Comparison of ENCODE assay signal across 8 cellular contexts in the genomic region with DNA sequence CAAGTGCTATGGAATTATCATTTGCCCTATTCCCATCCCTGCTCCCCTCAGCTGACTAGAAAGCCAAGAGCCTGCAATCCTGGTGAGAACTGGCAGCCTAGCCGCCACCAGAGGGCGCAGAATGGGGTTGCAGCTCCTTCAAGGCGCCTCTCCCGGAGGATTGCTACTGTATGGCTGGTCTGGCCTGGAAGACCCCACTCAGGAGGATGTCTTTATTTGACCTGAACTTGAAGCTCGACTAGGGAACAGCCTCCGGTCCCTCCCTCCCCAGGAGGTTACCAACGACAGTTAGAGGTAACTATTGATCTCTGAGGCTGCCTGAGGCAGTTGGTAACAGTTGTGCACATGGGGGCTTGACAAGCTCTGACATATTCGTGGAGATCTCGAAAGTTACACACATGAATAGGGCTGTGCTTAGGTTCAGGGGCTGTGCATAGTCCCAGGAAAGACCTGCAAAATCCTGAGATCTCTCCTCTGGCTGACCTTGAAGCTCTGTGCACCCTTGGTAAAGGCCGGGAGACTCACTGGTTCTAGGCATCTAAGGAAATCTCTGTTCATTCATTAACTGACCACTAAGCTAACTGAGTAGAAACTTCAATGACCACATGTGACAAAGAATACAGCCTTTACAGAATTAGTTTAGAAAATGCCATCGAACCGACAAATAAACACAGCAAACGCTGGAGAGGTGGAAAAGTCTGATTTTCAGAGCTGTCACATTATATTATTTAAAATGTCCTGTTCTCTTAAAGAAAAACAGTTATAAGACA.
DNase-seq lines count a peak whose midpoint lies in the region; ATAC-seq, FAIRE-seq and TF ChIP-seq lines count a peak whose summit lies in the region.

No MANE protein-coding gene starts in this region.

- H3K27ac ChIP-seq in PC-3 (ENCODE audit: low read length) (no peak overlapping the region), foreskin keratinocyte (no peak overlapping the region), tibial artery (no peak overlapping the region)

- H3K27me3 ChIP-seq in PC-3 (ENCODE audit: low read length) (no peaks in the 10 kb centered on the region), foreskin keratinocyte (no peaks in the 10 kb centered on the region), tibial artery (no peaks in the 10 kb centered on the region)

- intact Hi-C loops in PC-3 (cut with micrococcal nuclease), result loop anchor here (1.0 kb wide), 1 partner anchor 149 kb away; no protein-coding TSS in a partner anchor
- intact Hi-C loops in activated T-helper 1 cell treated with anti-CD3 and anti-CD28 coated beads, Interleukin-12 subunit alpha, Interleukin-12 subunit beta, Interleukin-2, Interleukin-4 antibody, amounts not matched to agents 30 ng/mL and 10 ng/mL and 1 ng/mL, durations not matched to agents 14 hours and 24 hours and 36 hours (cut with micrococcal nuclease), result loop anchor here (1.0 to 2.0 kb wide), 4 partner anchors 149 to 1203 kb away; no protein-coding TSS in a partner anchor
- intact Hi-C loops in tibial artery (cut with DNase I; ENCODE audit: low total_unique reads), result loop anchor here (5.0 to 10.0 kb wide), 3 partner anchors 60 to 303 kb away; no protein-coding TSS in a partner anchor

- no peak overlapping the region for H3K4me2 ChIP-seq in PC-3 (ENCODE audit: low read length)

- POLR2A ChIA-PET in PC-3 (lab: Charles Lee; ENCODE audit: unreplicated experiment), result interaction anchor here (0.6 kb wide), 1 partner anchor 581 kb away, joined by 5 read pairs; no protein-coding TSS in a partner anchor

- H4K20me1 ChIP-seq in PC-3 (ENCODE audit: low read length), result no peaks in the 10 kb centered on the region

- peaks cover 5% of the 10 kb centered on the region for H3K27me3 Mint-ChIP-seq in activated T-helper 1 cell treated with anti-CD3 and anti-CD28 coated beads, Interleukin-12 subunit alpha, Interleukin-12 subunit beta, Interleukin-2, Interleukin-4 antibody, amounts not matched to agents 30 ng/mL and 10 ng/mL and 1 ng/mL, durations not matched to agents 14 hours and 24 hours and 36 hours (ENCODE audit: insufficient read depth)

- BruUV-seq in PC-3 (replicated peaks; lab: Mats Ljungman, UMichigan), result no TSS peak

- CTCF ChIA-PET in PC-3 (lab: Charles Lee), result interaction anchor here (0.5 to 1.1 kb wide), 4 partner anchors 54 to 880 kb away, joined by 3 to 9 read pairs (median 4); no protein-coding TSS in a partner anchor

- H3K36me3 ChIP-seq in PC-3 (ENCODE audit: low read depth, low read length), result no peaks in the 10 kb centered on the region
- H3K36me3 ChIP-seq in tibial artery, result peaks cover 0 to 5% (median 0%) of the 10 kb centered on the region in 3 donors

- peak; percentile 97 for ATAC-seq in GM19455 (IDR thresholded peaks at IDR 0.05; ENCODE audit: unreplicated experiment)
- peak; percentile 94 for ATAC-seq in HG03520 (IDR thresholded peaks at IDR 0.05; ENCODE audit: unreplicated experiment)
- peak; percentile 93 for ATAC-seq in PC-3
- ATAC-seq in foreskin keratinocyte, result peak; percentile 87
- ATAC-seq in omental fat pad (ENCODE audit: low FRiP score), result no peak

- no peak overlapping the region for H3K4me3 Mint-ChIP-seq in activated T-helper 1 cell treated with anti-CD3 and anti-CD28 coated beads, Interleukin-12 subunit alpha, Interleukin-12 subunit beta, Interleukin-2, Interleukin-4 antibody, amounts not matched to agents 30 ng/mL and 10 ng/mL and 1 ng/mL, durations not matched to agents 14 hours and 24 hours and 36 hours

- no peaks in the 10 kb centered on the region for H3K4me1 Mint-ChIP-seq in activated T-helper 1 cell treated with anti-CD3 and anti-CD28 coated beads, Interleukin-12 subunit alpha, Interleukin-12 subunit beta, Interleukin-2, Interleukin-4 antibody, amounts not matched to agents 30 ng/mL and 10 ng/mL and 1 ng/mL, durations not matched to agents 14 hours and 24 hours and 36 hours (ENCODE audit: low read depth)

- H3K9me3 ChIP-seq in PC-3 (ENCODE audit: low read length) (no peaks in the 10 kb centered on the region), tibial artery (no peaks in the 10 kb centered on the region)

- H3K9ac ChIP-seq in PC-3 (ENCODE audit: low read length), result no peak overlapping the region

- H2AFZ ChIP-seq in PC-3 (ENCODE audit: low read length), result no peak overlapping the region

- TF ChIP-seq CTCF in D721Med (IDR thresholded peaks at IDR 0.05; ENCODE audit: insufficient read depth, missing control alignments), result peak; percentile 89
- TF ChIP-seq CTCF in PC-3 (conservative IDR thresholded peaks at IDR 0.05; ENCODE audit: low read depth, low read length), result peak; percentile 92
- peak; percentile 71 for TF ChIP-seq CTCF in foreskin keratinocyte (conservative IDR thresholded peaks at IDR 0.05)
- TF ChIP-seq CTCF in omental fat pad (IDR thresholded peaks at IDR 0.05), result no peak
- peak; percentile 67 to 82 for TF ChIP-seq CTCF in tibial artery (IDR thresholded peaks at IDR 0.05)

- no peaks in the 10 kb centered on the region for H3K4me1 ChIP-seq in PC-3 (ENCODE audit: insufficient read depth, low read length)
- H3K4me1 ChIP-seq in foreskin keratinocyte, result peaks cover 7% of the 10 kb centered on the region
- peaks cover 0 to 3% (median 0%) of the 10 kb centered on the region in 4 donors for H3K4me1 ChIP-seq in tibial artery

- H3F3A ChIP-seq in PC-3 (ENCODE audit: low read length, unreplicated experiment), result no peaks in the 10 kb centered on the region

- no peak overlapping the region for H3K27ac Mint-ChIP-seq in activated T-helper 1 cell treated with anti-CD3 and anti-CD28 coated beads, Interleukin-12 subunit alpha, Interleukin-12 subunit beta, Interleukin-2, Interleukin-4 antibody, amounts not matched to agents 30 ng/mL and 10 ng/mL and 1 ng/mL, durations not matched to agents 14 hours and 24 hours and 36 hours

- DNase-seq in D721Med (ENCODE audit: insufficient read length, low spot score) (peak; percentile 35), PC-3 (peak; percentile 72), foreskin keratinocyte (peak in 1 of 2 donors; percentile 41), omental fat pad (ENCODE audit: low spot score) (peak; percentile 39), tibial artery (peak; percentile 70 to 83)
- DNase-seq in activated T-helper 1 cell treated with anti-CD3 and anti-CD28 coated beads, Interleukin-12 subunit alpha, Interleukin-12 subunit beta, Interleukin-2, Interleukin-4 antibody, amounts not matched to agents 30 ng/mL and 10 ng/mL and 1 ng/mL, durations not matched to agents 14 hours and 24 hours and 36 hours (ENCODE audit: low spot score), result peak; percentile 28

- FAIRE-seq in D721Med (lab: Jason Lieb, UNC), result no peak

- no peaks in the 10 kb centered on the region for H3K9me2 ChIP-seq in PC-3 (replicated peaks; ENCODE audit: low read length)

- H3K4me3 ChIP-seq in PC-3 (ENCODE audit: low read length) (no peak overlapping the region), tibial artery (no peak overlapping the region)

- H3K36me3 Mint-ChIP-seq in activated T-helper 1 cell treated with anti-CD3 and anti-CD28 coated beads, Interleukin-12 subunit alpha, Interleukin-12 subunit beta, Interleukin-2, Interleukin-4 antibody, amounts not matched to agents 30 ng/mL and 10 ng/mL and 1 ng/mL, durations not matched to agents 14 hours and 24 hours and 36 hours (ENCODE audit: low read depth), result no peaks in the 10 kb centered on the region

- no peaks in the 10 kb centered on the region for H3K9me3 Mint-ChIP-seq in activated T-helper 1 cell treated with anti-CD3 and anti-CD28 coated beads, Interleukin-12 subunit alpha, Interleukin-12 subunit beta, Interleukin-2, Interleukin-4 antibody, amounts not matched to agents 30 ng/mL and 10 ng/mL and 1 ng/mL, durations not matched to agents 14 hours and 24 hours and 36 hours

- no peaks in the 10 kb centered on the region for H3K79me2 ChIP-seq in PC-3 (ENCODE audit: low read length)

Comparison
In these comparisons a context has a peak if more than half of its experiments do, and no peak if none do; other contexts are left out.
1. CTCF ChIP-seq: peak in D721Med (single experiment), PC-3 (single experiment), foreskin keratinocyte (single experiment) and tibial artery (2 of 2); none in omental fat pad (0 of 3).